In genomic region chr1:227787513-227788278, GRCh38 we compare ENCODE assay signal across 8 cellular contexts. TPM values are rescaled to one million over a fixed set of nuclear protein-coding genes. Genes with fewer than 3 reads are reported as not detected.
DNase-seq lines count a peak whose midpoint lies in the region; ATAC-seq and TF ChIP-seq lines count a peak whose summit lies in the region.

No MANE protein-coding gene starts in this region.

- H3K4me1 Mint-ChIP-seq in activated naive CD8-positive, alpha-beta T cell (ENCODE audit: low read depth) = peaks cover 14% of the 10 kb centered on the region

- peak overlapping the region; percentile 41 for H3K4me3 ChIP-seq in ovary
- peak overlapping the region; percentile 47 to 80 (median 52) for H3K4me3 ChIP-seq in thyroid gland (replicated peaks in 1 of 3)

- intact Hi-C loops in head of caudate nucleus (cut with DNase I) (no loop called here), ovary (cut with DNase I) (loop anchor here in 1 of 4 donors (2.0 kb wide), 1 partner anchor 59 kb away; no protein-coding TSS in a partner anchor), thyroid gland (cut with DNase I) (no loop called here)

- TF ChIP-seq EP300 in ovary (IDR thresholded peaks at IDR 0.05) = no peak

- H3K27me3 ChIP-seq in ovary (no peaks in the 10 kb centered on the region), thyroid gland (no peaks in the 10 kb centered on the region)

- H3K27me3 Mint-ChIP-seq in activated naive CD8-positive, alpha-beta T cell = no peaks in the 10 kb centered on the region

- no peaks in the 10 kb centered on the region for H3K9me3 Mint-ChIP-seq in activated naive CD8-positive, alpha-beta T cell (ENCODE audit: low read depth)

- peak; percentile 97 for DNase-seq in GM10266 (ENCODE audit: extremely low spot score)
- DNase-seq in NCI-H1048 (lab: John Stamatoyannopoulos, UW) = peak; percentile 93
- peak; percentile 42 to 93 (median 81) for DNase-seq in head of caudate nucleus
- DNase-seq in ovary = peak; percentile 80 to 89 (median 85)
- peak; percentile 96 for DNase-seq in thyroid gland

- H3K9me3 ChIP-seq in ovary (no peaks in the 10 kb centered on the region), thyroid gland (no peaks in the 10 kb centered on the region)

- WGBS in ovary, 3 donors = 0 to 1% (median 1%) methylated on average over 59 to 61 of the region's 61 CpGs
- 0% methylated on average over 2 to 42 of the region's 61 CpGs for WGBS in thyroid gland, 2 donors

- no peak for TF ChIP-seq CTCF in GM10266 (IDR thresholded peaks at IDR 0.05; ENCODE audit: control insufficient read depth, insufficient read depth, low read depth, missing control alignments)
- TF ChIP-seq CTCF in ovary (IDR thresholded peaks at IDR 0.05) = no peak
- no peak for TF ChIP-seq CTCF in thyroid gland (IDR thresholded peaks at IDR 0.05)

- H3K4me1 ChIP-seq in ovary (ENCODE audit: insufficient read depth) = peaks cover 17% of the 10 kb centered on the region
- peaks cover 19 to 22% of the 10 kb centered on the region in 2 donors for H3K4me1 ChIP-seq in thyroid gland

- H3K36me3 ChIP-seq in ovary (no peaks in the 10 kb centered on the region), thyroid gland (no peaks in the 10 kb centered on the region)

- H3K36me3 Mint-ChIP-seq in activated naive CD8-positive, alpha-beta T cell = no peaks in the 10 kb centered on the region

- peak overlapping the region; percentile 17 to 76 for H3K27ac ChIP-seq in ovary
- peak overlapping the region in 2 of 3 donors; percentile 36 to 58 for H3K27ac ChIP-seq in thyroid gland

- peak overlapping the region; percentile 22 for H3K27ac Mint-ChIP-seq in activated naive CD8-positive, alpha-beta T cell

- ATAC-seq in HG02588 (IDR thresholded peaks at IDR 0.05; ENCODE audit: unreplicated experiment) = peak; percentile 90
- ATAC-seq in SK-N-SH treated with all-trans-retinoic acid at 6 μM for 48 hours = peak; percentile 84

- peak overlapping the region; percentile 83 for H3K4me3 Mint-ChIP-seq in activated naive CD8-positive, alpha-beta T cell

- TF ChIP-seq POLR2A in ovary (IDR thresholded peaks at IDR 0.05) (no peak), thyroid gland (IDR thresholded peaks at IDR 0.05) (peak in 1 of 2 donors; percentile 76)

TF ChIP-seq in SK-N-SH treated with all-trans-retinoic acid at 6 μM for 48 hours, 23 proteins besides CTCF, POLR2A, EP300 and RAD21:
- TF ChIP-seq GLIS3 (CRISPR knock-in tag; IDR thresholded peaks at IDR 0.05) (no peak), OSR1 (CRISPR knock-in tag; IDR thresholded peaks at IDR 0.05) (no peak), SNAI2 (CRISPR knock-in tag; IDR thresholded peaks at IDR 0.05) (no peak), ARNTL (CRISPR knock-in tag; IDR thresholded peaks at IDR 0.05; ENCODE audit: borderline replicate concordance, low read depth) (no peak), ZNF565 (CRISPR knock-in tag; conservative IDR thresholded peaks at IDR 0.05; ENCODE audit: low read depth) (no peak), CSRNP3 (CRISPR knock-in tag; IDR thresholded peaks at IDR 0.05) (no peak), ESRRG (CRISPR knock-in tag; IDR thresholded peaks at IDR 0.05) (no peak)

RNA-seq across cellular contexts. Expression of gene PRSS38, which starts 27.8 kb away (rescaled TPM):
- total RNA-seq in ovary (not detected), thyroid gland (not detected)
- not detected for polyA plus RNA-seq in ovary

RNA-seq across cellular contexts. Expression of gene SNAP47, which starts 52.5 kb away (rescaled TPM):
- total RNA-seq in ovary (100 to 1,000 TPM in 4 of 7 donors, 10 to 100 TPM in 3; 63.5 to 135 (median 106) TPM), thyroid gland (10 to 100 TPM; 50.4 to 72.6 (median 65.0) TPM)
- 10 to 100 TPM; 43.5 to 74.9 TPM for polyA plus RNA-seq in ovary

RNA-seq across cellular contexts. Expression of gene JMJD4, which starts 52.6 kb away (rescaled TPM):
- total RNA-seq in ovary (10 to 100 TPM; 23.9 to 28.9 (median 26.4) TPM), thyroid gland (10 to 100 TPM; 20.6 to 31.7 (median 28.8) TPM)
- 10 to 100 TPM in 1 of 2 donors, 1 to 10 TPM in 1; 5.9 to 19.9 TPM for polyA plus RNA-seq in ovary

Comparison
In these comparisons a context has a peak if more than half of its experiments do, and no peak if none do; other contexts are left out.
1. Peak in every context shown above with its lines: DNase-seq, ATAC-seq, H3K4me3 ChIP-seq and H3K27ac ChIP-seq.